ENCODE assay signal across 8 cellular contexts in the genomic region with DNA sequence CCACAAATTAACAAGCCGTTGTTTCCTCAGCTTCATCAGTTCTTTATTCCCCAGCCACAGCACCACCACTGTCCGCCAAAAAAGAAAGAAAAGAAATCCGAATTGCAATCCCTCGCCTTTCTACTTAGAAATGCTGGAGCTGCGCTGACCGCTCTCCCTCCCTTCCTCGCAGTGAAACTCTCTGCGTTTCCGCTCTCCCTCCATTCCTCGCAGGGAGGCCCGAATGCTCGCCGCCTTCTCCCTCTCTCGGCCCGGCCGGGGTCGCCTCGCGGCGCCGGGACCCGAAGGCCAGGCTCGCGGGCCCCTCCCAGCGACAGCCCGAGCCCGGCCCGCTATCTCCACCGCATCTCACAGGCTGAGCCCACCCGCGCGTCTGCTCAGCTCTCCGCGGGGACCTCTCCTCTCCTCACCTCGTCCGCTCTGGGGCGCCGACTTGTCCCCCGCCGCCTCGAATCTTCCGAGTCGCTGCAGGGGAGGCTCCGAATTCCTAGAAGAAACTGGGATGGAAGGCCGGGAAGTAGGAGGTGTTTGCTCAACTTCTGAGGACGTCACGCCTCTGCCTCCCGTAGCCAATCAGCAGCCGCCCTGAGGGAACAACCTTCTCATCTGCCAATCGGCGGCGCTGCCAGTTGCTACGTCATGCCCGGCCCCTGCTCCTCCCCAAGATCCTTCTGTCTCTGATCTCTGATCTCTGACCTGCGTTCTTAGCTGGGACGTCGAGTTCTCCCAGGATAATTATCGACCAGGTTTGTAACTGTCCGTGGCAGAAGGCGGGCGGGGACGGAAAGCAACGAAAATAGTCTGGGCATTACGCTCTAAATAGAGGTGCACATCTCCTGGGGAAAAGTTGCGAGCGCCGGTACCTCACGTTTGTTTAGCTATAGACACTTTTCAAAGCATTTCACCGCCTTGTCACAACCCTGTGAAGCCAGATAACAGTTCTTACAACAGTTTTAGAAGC. TPM values are rescaled to one million over a fixed set of nuclear protein-coding genes. Genes with fewer than 3 reads are reported as not detected.
DNase-seq lines count a peak whose midpoint lies in the region; TF ChIP-seq lines count a peak whose summit lies in the region.

TSS of gene AASS (minus strand) at position 499 of the 961 bp plus-strand sequence. CDS start 10,523 bp downstream, outside the sequence.

- H3K9me3 ChIP-seq in HAP-1: no peaks in the 10 kb centered on the region
- no peaks in the 10 kb centered on the region for H3K9me3 ChIP-seq in left ventricle myocardium inferior (replicated peaks)
- H3K9me3 ChIP-seq in tibial artery: no peaks in the 10 kb centered on the region

- H3K36me3 ChIP-seq in HAP-1 (replicated peaks) (no peaks in the 10 kb centered on the region), left ventricle myocardium inferior (no peaks in the 10 kb centered on the region), tibial artery (no peaks in the 10 kb centered on the region)

- DNase-seq in EL (peak; percentile 96), HAP-1 (ENCODE audit: low spot score in 2 of 2) (peak; percentile 97 to 99), NAMALWA (ENCODE audit: low spot score) (peak; percentile 81), T-helper 1 cell (peak; percentile 25 to 77 (median 67)), anterior cingulate cortex (lab: John Stamatoyannopoulos, UW) (peak; percentile 37 to 98 (median 94)), left ventricle myocardium inferior (peak; percentile 98), pons (ENCODE audit: low spot score) (peak; percentile 99), tibial artery (peak; percentile 98 to 99)

- H3K4me3 ChIP-seq in HAP-1 (peak within 1 kb of the TSS; percentile 78), left ventricle myocardium inferior (peak within 1 kb of the TSS; percentile 97), tibial artery (peak within 1 kb of the TSS; percentile 95 to 98)

- intact Hi-C loops in left ventricle myocardium inferior (cut with micrococcal nuclease): no loop called here
- intact Hi-C loops in tibial artery (cut with DNase I; ENCODE audit: low total_unique reads): no loop called here

- peak within 1 kb of the TSS; percentile 96 for H3K27ac ChIP-seq in left ventricle myocardium inferior (replicated peaks)
- H3K27ac ChIP-seq in tibial artery: peak within 1 kb of the TSS; percentile 99 to 100

- TF ChIP-seq CTCF in left ventricle myocardium inferior (IDR thresholded peaks at IDR 0.05; ENCODE audit: borderline replicate concordance): no peak
- no peak for TF ChIP-seq CTCF in tibial artery (IDR thresholded peaks at IDR 0.05)

- H3K27me3 ChIP-seq in HAP-1 (ENCODE audit: low read depth) (no peaks in the 10 kb centered on the region), left ventricle myocardium inferior (ENCODE audit: low read depth) (no peaks in the 10 kb centered on the region), tibial artery (no peaks in the 10 kb centered on the region)

- in situ Hi-C loops in HAP-1 (cut with MboI; ENCODE audit: low sequenced_read_pairs): no loop called here

- H3K4me1 ChIP-seq in HAP-1: peaks cover 29% of the 10 kb centered on the region
- H3K4me1 ChIP-seq in left ventricle myocardium inferior: peaks cover 42% of the 10 kb centered on the region
- H3K4me1 ChIP-seq in tibial artery: peaks cover 0 to 29% (median 20%) of the 10 kb centered on the region in 4 donors

RNA-seq across cellular contexts. Expression of gene AASS, which starts in this region (rescaled TPM):
- total RNA-seq in left ventricle myocardium inferior: 34.7 TPM

Comparison
In these comparisons a context has a peak if more than half of its experiments do, and no peak if none do; other contexts are left out.
1. Peak in every context shown above with its lines: DNase-seq, H3K4me3 ChIP-seq and H3K27ac ChIP-seq.